Comparison of ENCODE assay signal across 35 cellular contexts in the genomic region with DNA sequence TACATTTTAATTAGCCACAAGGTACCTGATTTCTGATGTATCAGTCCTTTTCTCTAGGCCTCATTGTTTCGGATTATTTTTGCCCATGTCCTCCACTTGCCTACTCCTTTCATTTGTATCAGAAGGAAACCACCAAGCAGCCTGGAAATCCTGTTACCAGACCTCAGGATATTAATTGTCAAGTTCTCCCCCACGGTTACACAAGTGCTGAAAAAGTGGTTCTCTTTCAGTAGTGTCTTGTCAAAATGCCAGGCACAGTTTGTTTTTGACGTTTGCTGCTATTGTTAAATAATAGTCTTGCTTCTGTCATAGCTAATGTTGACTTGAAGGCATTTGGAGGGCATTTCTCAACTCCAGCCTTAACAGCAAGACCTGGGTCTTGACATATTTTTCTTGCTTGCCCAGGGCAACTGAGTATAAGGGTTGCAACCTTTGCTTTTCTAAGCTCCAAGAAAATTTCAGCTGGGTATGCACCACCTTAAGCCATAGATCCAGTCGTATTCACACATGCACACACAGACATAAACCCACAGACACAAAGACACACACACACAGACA. TPM values are rescaled to one million over a fixed set of nuclear protein-coding genes. Genes with fewer than 3 reads are reported as not detected.
DNase-seq lines count a peak whose midpoint lies in the region; ATAC-seq and TF ChIP-seq lines count a peak whose summit lies in the region.
"Had no signal": no experiment of that assay in that cellular context is flagged by ENCODE, and none has a peak within 500 bp of the region (broad histone marks: within the 10 kb centered on the region; RNA-seq: fewer than 3 reads in every experiment).

No MANE protein-coding gene starts in this region.

- peak overlapping the region in 3 of 4 donors; percentile 33 to 60 (median 43) for H3K27ac ChIP-seq in body of pancreas
- peak overlapping the region in 7 of 8 donors; percentile 9 to 68 (median 41) for H3K27ac ChIP-seq in spleen
- H3K27ac ChIP-seq: adrenal gland, brain microvascular endothelial cell, neutrophil, sigmoid colon, VCaP had no signal

- TF ChIP-seq CTCF in Calu3 (IDR thresholded peaks at IDR 0.05; ENCODE audit: unreplicated experiment) (no peak), body of pancreas (IDR thresholded peaks at IDR 0.05) (no peak), fibroblast of villous mesenchyme (IDR thresholded peaks at IDR 0.05; ENCODE audit: insufficient read depth, low read depth, low read length) (no peak), spleen (IDR thresholded peaks at IDR 0.05 in 8 of 11, conservative IDR thresholded peaks at IDR 0.05 in 3 of 11) (no peak), mucosa of descending colon (IDR thresholded peaks at IDR 0.05) (no peak), lower leg skin (IDR thresholded peaks at IDR 0.05) (no peak)

- no peak overlapping the region for H3K4me3 Mint-ChIP-seq in Calu3 (ENCODE audit: low read depth, unreplicated experiment)
- H3K4me3 Mint-ChIP-seq: activated CD4-positive, alpha-beta T cell treated with anti-CD3 and anti-CD28 coated beads for 36 hours; activated CD8-positive, alpha-beta T cell treated with anti-CD3 and anti-CD28 coated beads for 36 hours; activated naive CD4-positive, alpha-beta T cell treated with anti-CD3 and anti-CD28 coated beads, Interleukin-2, amount 10 ng/mL, durations not matched to agents 7 days and 5 days; naive B cell; stimulated activated memory B cell treated with anti-CD40 and anti-IgM and Interleukin-4, amounts not matched to agents 10 μg/mL and 1 μg/mL and 100 μg/mL, for 72 hours had no signal

- BruUV-seq in Calu3 (replicated peaks; lab: Mats Ljungman, UMichigan) = no TSS peak

- WGBS in body of pancreas, 2 donors = 41 to 53% methylated on average over 4 of the region's 4 CpGs
- 20 to 32% (median 25%) methylated on average over 4 of the region's 4 CpGs for WGBS in spleen, 5 donors
- WGBS in lower leg skin, 2 donors = 50% methylated on average over 4 of the region's 4 CpGs

- CTCF ChIA-PET in Calu3 (lab: Charles Lee) = no interaction called here

- H3K27me3 Mint-ChIP-seq in Calu3 (ENCODE audit: unreplicated experiment) = no peaks in the 10 kb centered on the region
- H3K27me3 Mint-ChIP-seq: activated CD4-positive, alpha-beta T cell treated with anti-CD3 and anti-CD28 coated beads for 36 hours; activated CD8-positive, alpha-beta T cell treated with anti-CD3 and anti-CD28 coated beads for 36 hours; naive B cell; stimulated activated memory B cell treated with anti-CD40 and anti-IgM and Interleukin-4, amounts not matched to agents 10 μg/mL and 1 μg/mL and 100 μg/mL, for 72 hours had no signal

- H3K4me1 Mint-ChIP-seq in Calu3 (ENCODE audit: low read depth, unreplicated experiment) = peaks cover 73% of the 10 kb centered on the region

- no peaks in the 10 kb centered on the region for H3K9me3 ChIP-seq in body of pancreas
- no peaks in the 10 kb centered on the region for H3K9me3 ChIP-seq in spleen
- no peaks in the 10 kb centered on the region for H3K9me3 ChIP-seq in mucosa of descending colon
- H3K9me3 ChIP-seq: adrenal gland, Caco-2, neutrophil, sigmoid colon had no signal

- H3K9me3 Mint-ChIP-seq in Calu3 (ENCODE audit: low read depth, unreplicated experiment) = no peaks in the 10 kb centered on the region
- H3K9me3 Mint-ChIP-seq: activated CD8-positive, alpha-beta T cell treated with anti-CD3 and anti-CD28 coated beads for 36 hours; activated naive CD4-positive, alpha-beta T cell treated with anti-CD3 and anti-CD28 coated beads, Interleukin-2, amount 10 ng/mL, durations not matched to agents 7 days and 5 days; naive B cell; stimulated activated memory B cell treated with anti-CD40 and anti-IgM and Interleukin-4, amounts not matched to agents 10 μg/mL and 1 μg/mL and 100 μg/mL, for 72 hours had no signal

- H3K36me3 ChIP-seq in body of pancreas (replicated peaks in 1 of 2; ENCODE audit: insufficient read depth in 1 of 2, low read depth in 2 of 2) = no peaks in the 10 kb centered on the region
- no peaks in the 10 kb centered on the region for H3K36me3 ChIP-seq in spleen
- H3K36me3 ChIP-seq in mucosa of descending colon (ENCODE audit: low read depth) = no peaks in the 10 kb centered on the region
- H3K36me3 ChIP-seq: adrenal gland, brain microvascular endothelial cell, sigmoid colon had no signal

- ATAC-seq in body of pancreas = no peak
- no peak for ATAC-seq in mucosa of descending colon
- ATAC-seq: activated CD4-positive, alpha-beta T cell treated with anti-CD3 and anti-CD28 coated beads for 36 hours; activated CD8-positive, alpha-beta T cell treated with anti-CD3 and anti-CD28 coated beads for 36 hours; HCT116; left colon; stimulated activated memory B cell treated with anti-CD40 and anti-IgM and Interleukin-4, amounts not matched to agents 10 μg/mL and 1 μg/mL and 100 μg/mL, for 72 hours had no signal

- H3K36me3 Mint-ChIP-seq in Calu3 (ENCODE audit: insufficient read depth, unreplicated experiment) = peaks cover 38% of the 10 kb centered on the region
- H3K36me3 Mint-ChIP-seq: activated naive CD4-positive, alpha-beta T cell treated with anti-CD3 and anti-CD28 coated beads, Interleukin-2, amount 10 ng/mL, durations not matched to agents 7 days and 5 days; naive B cell; stimulated activated memory B cell treated with anti-CD40 and anti-IgM and Interleukin-4, amounts not matched to agents 10 μg/mL and 1 μg/mL and 100 μg/mL, for 72 hours had no signal

- peak overlapping the region; percentile 70 for H3K27ac Mint-ChIP-seq in Calu3 (ENCODE audit: unreplicated experiment)
- H3K27ac Mint-ChIP-seq: activated CD4-positive, alpha-beta T cell treated with anti-CD3 and anti-CD28 coated beads for 36 hours; activated CD8-positive, alpha-beta T cell treated with anti-CD3 and anti-CD28 coated beads for 36 hours; activated naive CD4-positive, alpha-beta T cell treated with anti-CD3 and anti-CD28 coated beads, Interleukin-2, amount 10 ng/mL, durations not matched to agents 7 days and 5 days; naive B cell; stimulated activated memory B cell treated with anti-CD40 and anti-IgM and Interleukin-4, amounts not matched to agents 10 μg/mL and 1 μg/mL and 100 μg/mL, for 72 hours had no signal

- H3K27me3 ChIP-seq in body of pancreas = no peaks in the 10 kb centered on the region
- H3K27me3 ChIP-seq in spleen (replicated peaks in 1 of 7) = no peaks in the 10 kb centered on the region
- H3K27me3 ChIP-seq: adrenal gland, brain microvascular endothelial cell, neutrophil, sigmoid colon had no signal

- intact Hi-C loops in Calu3 (cut with micrococcal nuclease; ENCODE audit: unreplicated experiment) = no loop called here
- intact Hi-C loops in body of pancreas (cut with DNase I) = no loop called here
- intact Hi-C loops in spleen (cut with DNase I; ENCODE audit: low total_unique reads) = no loop called here
- intact Hi-C loops in mucosa of descending colon (cut with DNase I, micrococcal nuclease) = no loop called here
- intact Hi-C loops in lower leg skin (cut with DNase I; ENCODE audit: low total_unique reads) = no loop called here

- TF ChIP-seq POLR2A in body of pancreas (IDR thresholded peaks at IDR 0.05) (no peak), spleen (IDR thresholded peaks at IDR 0.05) (no peak), lower leg skin (IDR thresholded peaks at IDR 0.05) (no peak)

- DNase-seq in Calu3 (no peak), body of pancreas (no peak), fibroblast of villous mesenchyme (ENCODE audit: low read depth) (peak; percentile 28), spleen (no peak), NOMO-1 (lab: John Stamatoyannopoulos, UW; ENCODE audit: unreplicated experiment in 2 of 2) (no peak), mucosa of descending colon (no peak), lower leg skin (ENCODE audit: low spot score in 2 of 2) (no peak)
- DNase-seq: ACHN; activated CD4-positive, alpha-beta T cell treated with anti-CD3 and anti-CD28 coated beads for 36 hours; activated CD8-positive, alpha-beta memory T cell treated with anti-CD3 and anti-CD28 coated beads, Interleukin-2, amount 50 U/mL, for 48 hours; activated CD8-positive, alpha-beta T cell treated with anti-CD3 and anti-CD28 coated beads for 36 hours; activated naive CD4-positive, alpha-beta T cell treated with anti-CD3 and anti-CD28 coated beads, Interleukin-2, amount 10 ng/mL, durations not matched to agents 7 days and 5 days; adrenal gland; brain microvascular endothelial cell; C1 segment of cervical spinal cord; Caco-2; DMS79; glutamatergic neuron; Karpas-422; left colon; MV-4-11; naive B cell; NCI-H1436 treated with DMSO at 0.1 percent for 48 hours; NCI-H2107; NCI-H446 treated with DMSO at 0.1 percent for 48 hours; NCI-H774; SHP77 treated with DMSO at 0.1 percent for 48 hours; sigmoid colon; stimulated activated CD4-positive, alpha-beta T cell treated with anti-CD3 and anti-CD28 coated beads, Interleukin-4, amount 100 ng/mL, for 4 hours; substantia nigra; SW 1271 had no signal

- H3K4me3 ChIP-seq in body of pancreas (no peak overlapping the region), fibroblast of villous mesenchyme (ENCODE audit: low read depth, low read length) (no peak overlapping the region), spleen (no peak overlapping the region), mucosa of descending colon (no peak overlapping the region), lower leg skin (ENCODE audit: low read depth, poor library complexity, severe bottlenecking) (no peak overlapping the region)
- H3K4me3 ChIP-seq: adrenal gland, sigmoid colon had no signal

- H3K4me1 ChIP-seq in body of pancreas = peaks cover 40% of the 10 kb centered on the region
- peaks cover 2 to 44% (median 19%) of the 10 kb centered on the region in 6 donors for H3K4me1 ChIP-seq in spleen
- H3K4me1 ChIP-seq in mucosa of descending colon (ENCODE audit: low read depth) = peaks cover 2% of the 10 kb centered on the region

RNA-seq across cellular contexts. Expression of gene INSIG2, which starts 31.0 kb away (rescaled TPM):
- total RNA-seq in Calu3 (2022) (64.4 and 67.1 TPM in 2 replicates), body of pancreas (10 to 100 TPM in 1 of 2 donors, 1 to 10 TPM in 1; 3.6 to 25.4 TPM), fibroblast of villous mesenchyme (6.1 and 13.0 TPM in 2 replicates), spleen (10 to 100 TPM; 23.9 to 42.7 (median 33.7) TPM), mucosa of descending colon (10 to 100 TPM; 14.6 to 27.8 (median 14.8) TPM), lower leg skin (10 to 100 TPM; 11.6 to 13.6 (median 12.5) TPM)
- 10 to 100 TPM; 11.5 to 15.4 (median 12.3) TPM for polyA plus RNA-seq in spleen
